Comparison of ENCODE assay signal across 27 cellular contexts in the genomic region with DNA sequence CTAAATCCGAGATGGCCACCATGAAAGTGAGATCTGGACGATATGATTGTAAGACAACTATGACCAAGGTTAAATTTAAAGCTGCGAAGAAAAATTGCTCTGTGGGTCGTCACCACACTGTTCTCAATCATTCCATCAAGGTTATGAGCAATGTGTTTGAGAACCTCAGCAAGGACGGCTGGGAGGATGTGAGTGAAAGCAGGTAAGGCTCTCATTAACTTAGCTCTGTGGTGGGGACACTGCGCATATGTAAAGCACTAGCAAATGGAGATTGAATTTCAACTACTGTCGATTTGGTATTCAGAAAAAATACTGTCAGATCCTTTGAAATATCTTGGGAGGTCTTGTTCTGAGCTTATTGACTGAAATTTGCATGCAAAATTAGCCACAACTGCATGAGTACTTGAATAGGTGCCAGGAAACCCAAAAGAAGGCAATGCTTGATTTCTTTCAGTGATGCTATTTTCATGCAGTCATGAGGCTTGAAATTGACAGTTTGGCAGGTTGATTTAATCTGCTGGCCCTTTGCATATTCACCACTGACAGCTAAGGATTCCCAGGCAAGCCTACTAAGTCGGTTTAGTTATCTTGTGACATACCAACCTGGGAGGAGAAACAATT.
"Had no signal": no experiment of that assay in that cellular context is flagged by ENCODE, and none has a peak within 500 bp of the region (broad histone marks: within the 10 kb centered on the region; RNA-seq: fewer than 3 reads in every experiment).

No MANE protein-coding gene starts in this region.

- H3K4me3 ChIP-seq: ascending aorta, body of pancreas, SJSA1 had no signal

- ATAC-seq: activated CD8-positive, alpha-beta memory T cell treated with anti-CD3 and anti-CD28 coated beads, Interleukin-2, amount 10 ng/mL, durations not matched to agents 7 days and 5 days; body of pancreas; PC-3 had no signal

- H3K27ac ChIP-seq: ascending aorta, body of pancreas, SJSA1 had no signal

- H3K27me3 Mint-ChIP-seq: activated CD8-positive, alpha-beta memory T cell treated with anti-CD3 and anti-CD28 coated beads, Interleukin-2, amount 10 ng/mL, durations not matched to agents 7 days and 5 days; activated naive CD4-positive, alpha-beta T cell treated with anti-CD3 and anti-CD28 coated beads, Interleukin-2, amount 50 U/mL, for 24 hours; activated T-cell treated with anti-CD3 and anti-CD28 coated beads, Interleukin-2, amount 50 U/mL, for 24 hours had no signal

- FAIRE-seq: bronchial epithelial cell, RCC 7860 had no signal

- DNase-seq: activated CD4-positive, alpha-beta T cell treated with anti-CD3 and anti-CD28 coated beads for 48 hours; activated CD4-positive, alpha-beta T cell treated with anti-CD3 and anti-CD28 coated beads, Interleukin-2, amount 50 U/mL, for 48 hours; activated CD4-positive, CD25-positive, alpha-beta regulatory T cell treated with anti-CD3 and anti-CD28 coated beads, Interleukin-2, amount 50 U/mL, for 72 hours; activated CD8-positive, alpha-beta memory T cell treated with anti-CD3 and anti-CD28 coated beads, Interleukin-2, amount 10 ng/mL, durations not matched to agents 7 days and 5 days; activated effector memory CD4-positive, alpha-beta T cell treated with Interleukin-2 at 50 U/mL for 16 hours; activated naive CD4-positive, alpha-beta T cell; activated T-cell treated with anti-CD3 and anti-CD28 coated beads, Interleukin-2, amount 50 U/mL, for 24 hours; body of pancreas; central memory CD4-positive, alpha-beta T cell; Kasumi-1; NCI-H146; NCI-H187 treated with DMSO at 0.1 percent for 48 hours; NCI-H2081 treated with DMSO at 0.1 percent for 48 hours; NCI-H2171; NCI-H2227 treated with DMSO at 0.1 percent for 48 hours; NCI-H446 treated with DMSO at 0.1 percent for 48 hours; NCI-H524 treated with DMSO at 0.1 percent for 48 hours; NCI-H82; PC-3; SHP77 had no signal

- H3K4me1 ChIP-seq: ascending aorta, body of pancreas, SJSA1 had no signal

- H3K4me3 Mint-ChIP-seq: activated CD8-positive, alpha-beta memory T cell treated with anti-CD3 and anti-CD28 coated beads, Interleukin-2, amount 10 ng/mL, durations not matched to agents 7 days and 5 days; activated naive CD4-positive, alpha-beta T cell treated with anti-CD3 and anti-CD28 coated beads, Interleukin-2, amount 50 U/mL, for 24 hours; activated T-cell treated with anti-CD3 and anti-CD28 coated beads, Interleukin-2, amount 50 U/mL, for 24 hours; activated T-helper 1 cell treated with anti-CD3 and anti-CD28 coated beads, Interleukin-12 subunit alpha, Interleukin-12 subunit beta, Interleukin-2, Interleukin-4 antibody, amounts not matched to agents 30 ng/mL and 10 ng/mL and 1 ng/mL, durations not matched to agents 14 hours and 24 hours and 36 hours; T-helper 1 cell treated with Interleukin-12 subunit alpha and Interleukin-12 subunit beta and Interleukin-4 antibody, amounts not matched to agents 30 μg/mL and 1 μg/mL, for 36 hours had no signal

- H3K27me3 ChIP-seq: ascending aorta, body of pancreas, SJSA1 had no signal

- H3K9me3 Mint-ChIP-seq: activated naive CD4-positive, alpha-beta T cell treated with anti-CD3 and anti-CD28 coated beads, Interleukin-2, amount 50 U/mL, for 24 hours; T-helper 1 cell treated with Interleukin-12 subunit alpha and Interleukin-12 subunit beta and Interleukin-4 antibody, amounts not matched to agents 30 μg/mL and 1 μg/mL, for 36 hours had no signal

- H3K27ac Mint-ChIP-seq: activated CD8-positive, alpha-beta memory T cell treated with anti-CD3 and anti-CD28 coated beads, Interleukin-2, amount 10 ng/mL, durations not matched to agents 7 days and 5 days; activated naive CD4-positive, alpha-beta T cell treated with anti-CD3 and anti-CD28 coated beads, Interleukin-2, amount 50 U/mL, for 24 hours; activated T-cell treated with anti-CD3 and anti-CD28 coated beads, Interleukin-2, amount 50 U/mL, for 24 hours; activated T-helper 1 cell treated with anti-CD3 and anti-CD28 coated beads, Interleukin-12 subunit alpha, Interleukin-12 subunit beta, Interleukin-2, Interleukin-4 antibody, amounts not matched to agents 30 ng/mL and 10 ng/mL and 1 ng/mL, durations not matched to agents 14 hours and 24 hours and 36 hours; T-helper 1 cell treated with Interleukin-12 subunit alpha and Interleukin-12 subunit beta and Interleukin-4 antibody, amounts not matched to agents 30 μg/mL and 1 μg/mL, for 36 hours had no signal

- H3K4me1 Mint-ChIP-seq: activated CD8-positive, alpha-beta memory T cell treated with anti-CD3 and anti-CD28 coated beads, Interleukin-2, amount 10 ng/mL, durations not matched to agents 7 days and 5 days; activated naive CD4-positive, alpha-beta T cell treated with anti-CD3 and anti-CD28 coated beads, Interleukin-2, amount 50 U/mL, for 24 hours had no signal

- H3K36me3 Mint-ChIP-seq: activated CD8-positive, alpha-beta memory T cell treated with anti-CD3 and anti-CD28 coated beads, Interleukin-2, amount 10 ng/mL, durations not matched to agents 7 days and 5 days; activated naive CD4-positive, alpha-beta T cell treated with anti-CD3 and anti-CD28 coated beads, Interleukin-2, amount 50 U/mL, for 24 hours had no signal

- H3K36me3 ChIP-seq: SJSA1 had no signal

- H3K9me3 ChIP-seq: ascending aorta, body of pancreas, SJSA1 had no signal
